In the genomic region with DNA sequence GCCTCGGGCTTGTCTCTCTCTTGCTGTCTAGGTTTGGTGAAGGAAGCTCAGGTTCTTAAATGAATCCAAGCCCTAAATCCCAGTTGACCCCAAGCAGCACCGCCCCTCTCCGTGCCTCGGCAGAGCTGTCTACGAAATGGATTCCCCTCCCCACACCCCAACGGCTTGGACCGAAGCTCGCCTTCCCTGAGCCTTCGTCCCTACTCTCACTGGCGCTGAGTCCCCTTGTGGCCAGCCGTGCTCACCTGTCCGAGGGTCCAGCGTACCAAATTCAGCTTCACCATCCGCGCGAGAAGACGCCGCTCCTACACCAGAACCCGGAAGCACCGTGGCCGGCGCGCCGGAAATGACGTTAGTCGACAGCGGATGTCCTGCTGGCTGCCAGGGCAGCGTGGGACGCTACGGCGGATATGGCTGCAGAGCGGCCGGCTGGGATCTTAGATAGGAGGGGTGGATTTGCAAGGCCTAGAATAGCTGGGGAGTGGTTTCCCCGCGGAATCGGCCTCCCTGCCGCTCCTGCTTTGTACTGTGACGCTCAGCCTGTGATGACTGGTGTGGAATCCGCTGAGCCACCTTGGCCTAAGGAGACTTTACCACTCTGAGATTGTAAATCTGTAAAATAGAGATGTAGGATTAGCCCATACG, we compare ENCODE assay signal across 8 cellular contexts. TPM values are rescaled to one million over a fixed set of nuclear protein-coding genes. Genes with fewer than 3 reads are reported as not detected.
A peak's percentile ranks its signal among the peaks of the same experiment; 100 is the strongest.
DNase-seq lines count a peak whose midpoint lies in the region; ATAC-seq and TF ChIP-seq lines count a peak whose summit lies in the region.

Gene TFIP11 (minus strand): TSS at position 325 of the 645 bp plus-strand sequence. CDS start 2,201 bp downstream, outside the sequence.

- H3K36me3 ChIP-seq in thoracic aorta, result peaks cover 25% of the 10 kb centered on the region

- peak; percentile 90 for ATAC-seq in HG02610 (IDR thresholded peaks at IDR 0.05; ENCODE audit: unreplicated experiment)
- peak; percentile 75 for ATAC-seq in thoracic aorta (ENCODE audit: insufficient number of reproducible peaks, low FRiP score, low read depth)

- DNase-seq in GM10248 (ENCODE audit: extremely low spot score), result peak; percentile 97
- DNase-seq in NCI-H1105 (lab: John Stamatoyannopoulos, UW), result peak; percentile 75
- DNase-seq in SW 1271 (lab: John Stamatoyannopoulos, UW), result peak; percentile 64 to 74
- DNase-seq in activated naive CD8-positive, alpha-beta T cell treated with anti-CD3 and anti-CD28 coated beads, Interleukin-2, amount 50 U/mL, for 16 hours (ENCODE audit: low read depth, low spot score), result peak; percentile 80
- peak; percentile 88 to 99 (median 97) for DNase-seq in head of caudate nucleus
- peak; percentile 95 for DNase-seq in osteocyte (ENCODE audit: extremely low spot score, unreplicated experiment)
- DNase-seq in thoracic aorta (ENCODE audit: low spot score), result peak; percentile 89

- H3K27ac Mint-ChIP-seq in osteocyte (ENCODE audit: unreplicated experiment), result peak within 1 kb of the TSS; percentile 97

- intact Hi-C loops in head of caudate nucleus (cut with DNase I), result loop anchor here (1.0 to 10.0 kb wide), 2 partner anchors 29 to 73 kb away; partner anchors contain the start of genes HPS4 and SRRD

- H3K9me3 Mint-ChIP-seq in osteocyte (ENCODE audit: unreplicated experiment), result no peaks in the 10 kb centered on the region

- H3K36me3 Mint-ChIP-seq in osteocyte (ENCODE audit: unreplicated experiment), result peaks cover 10% of the 10 kb centered on the region

- H3K27me3 ChIP-seq in thoracic aorta (replicated peaks; ENCODE audit: insufficient read depth), result no peaks in the 10 kb centered on the region

- peaks cover 36% of the 10 kb centered on the region for H3K4me1 Mint-ChIP-seq in osteocyte (ENCODE audit: unreplicated experiment)

- CTCF ChIA-PET in GM10248 (lab: Yijun Ruan, JAX), result interaction anchor here (1.4 to 2.6 kb wide), 3 partner anchors 10 to 89 kb away, joined by 3 to 20 read pairs (median 10); no protein-coding TSS in a partner anchor

- H3K9me3 ChIP-seq in thoracic aorta, result no peaks in the 10 kb centered on the region

- peak; percentile 10 for TF ChIP-seq CTCF in GM10248 (IDR thresholded peaks at IDR 0.05; ENCODE audit: control extremely low read depth, extremely low read depth, low read depth, missing control alignments)
- no peak for TF ChIP-seq CTCF in osteocyte (IDR thresholded peaks at IDR 0.05)
- no peak for TF ChIP-seq CTCF in thoracic aorta (IDR thresholded peaks at IDR 0.05)

- peaks cover 14 to 20% of the 10 kb centered on the region in 2 donors for H3K4me1 ChIP-seq in thoracic aorta (ENCODE audit: control insufficient read depth in 1 of 2, low read depth in 2 of 2)

- H3K27ac ChIP-seq in thoracic aorta, result peak within 1 kb of the TSS; percentile 49 to 63

- POLR2A ChIA-PET in GM10248 (lab: Yijun Ruan, JAX), result no interaction called here

- H3K4me3 ChIP-seq in thoracic aorta, result peak within 1 kb of the TSS; percentile 75

- no peaks in the 10 kb centered on the region for H3K27me3 Mint-ChIP-seq in osteocyte (ENCODE audit: unreplicated experiment)

- H3K4me3 Mint-ChIP-seq in osteocyte (ENCODE audit: unreplicated experiment), result peak within 1 kb of the TSS; percentile 99

RNA-seq across cellular contexts. Expression of gene TFIP11, which starts in this region (rescaled TPM):
- total RNA-seq in osteocyte (32.1 and 39.0 TPM in 2 replicates), thoracic aorta (10 to 100 TPM; 21.7 to 60.6 TPM)

Comparison
In these comparisons a context has a peak if more than half of its experiments do, and no peak if none do; other contexts are left out.
1. Peak in every context shown above with its lines: DNase-seq, ATAC-seq, H3K4me3 ChIP-seq and H3K27ac ChIP-seq.